In the genomic region with DNA sequence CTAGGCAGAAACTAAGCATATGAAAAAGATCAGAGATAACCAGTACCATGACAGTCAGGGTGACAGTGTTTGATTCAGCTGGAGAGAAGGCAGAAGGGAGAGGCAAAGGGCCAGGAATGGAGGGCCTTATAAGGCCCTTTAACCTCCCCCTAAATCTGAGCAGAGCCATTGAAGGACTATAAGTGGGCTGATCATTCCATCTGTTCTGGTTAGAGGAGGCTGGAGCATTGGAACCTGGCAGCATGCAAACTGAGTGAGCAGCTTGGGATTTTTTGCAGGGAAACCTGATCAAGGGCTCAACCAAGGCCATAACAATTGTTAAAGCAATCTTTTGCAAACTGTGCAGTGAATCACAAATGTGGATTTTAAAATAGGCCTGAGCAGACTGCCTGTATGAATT, we compare ENCODE assay signal across 25 cellular contexts.
DNase-seq lines count a peak whose midpoint lies in the region; TF ChIP-seq lines count a peak whose summit lies in the region.
"Had no signal": no experiment of that assay in that cellular context is flagged by ENCODE, and none has a peak within 500 bp of the region (broad histone marks: within the 10 kb centered on the region; RNA-seq: fewer than 3 reads in every experiment).

No MANE protein-coding gene starts in this region.

- no peak overlapping the region for H2AK5ac ChIP-seq in mesenchymal stem cell (ENCODE audit: low read length, severe bottlenecking)

- no peak for TF ChIP-seq CTCF in glutamatergic neuron (IDR thresholded peaks at IDR 0.05; ENCODE audit: partially characterized antibody, unreplicated experiment)

- H3K36me3 ChIP-seq in mesenchymal stem cell (ENCODE audit: control insufficient read depth in 1 of 2, insufficient read depth in 2 of 2, low read depth in 1 of 2, low read length in 2 of 2) = no peaks in the 10 kb centered on the region
- H3K36me3 ChIP-seq: SJSA1 had no signal

- H3K27me3 ChIP-seq in mesenchymal stem cell (ENCODE audit: control insufficient read depth in 1 of 2, insufficient read depth in 1 of 2, low read length in 2 of 2) = peaks cover 0 to 16% of the 10 kb centered on the region in 2 experiments
- H3K27me3 ChIP-seq: SJSA1 had no signal

- no peaks in the 10 kb centered on the region for H3K27me3 Mint-ChIP-seq in glutamatergic neuron (ENCODE audit: unreplicated experiment)

- peaks cover 2% of the 10 kb centered on the region for H3K9me3 ChIP-seq in mesenchymal stem cell (ENCODE audit: control insufficient read depth, low read length)
- H3K9me3 ChIP-seq: A549, SJSA1 had no signal

- no peak overlapping the region for H4K8ac ChIP-seq in mesenchymal stem cell (ENCODE audit: low read length)

- no peak overlapping the region for H3K27ac ChIP-seq in mesenchymal stem cell (ENCODE audit: low read length, poor library complexity, severe bottlenecking)
- H3K27ac ChIP-seq: A549, C4-2B, SJSA1 had no signal

- H3K9me3 Mint-ChIP-seq in glutamatergic neuron (ENCODE audit: unreplicated experiment) = peaks cover 2% of the 10 kb centered on the region
- H3K9me3 Mint-ChIP-seq: CD8-positive, alpha-beta T cell had no signal

- H3K4ac ChIP-seq in mesenchymal stem cell (ENCODE audit: low read depth in 1 of 2, low read length in 2 of 2) = no peak overlapping the region

- no peak overlapping the region for H3K14ac ChIP-seq in mesenchymal stem cell (ENCODE audit: low read length in 2 of 2)

- peaks cover 41% of the 10 kb centered on the region for H3K4me1 Mint-ChIP-seq in glutamatergic neuron (ENCODE audit: low read depth, unreplicated experiment)
- H3K4me1 Mint-ChIP-seq: B cell had no signal

- H3K9ac ChIP-seq in mesenchymal stem cell (ENCODE audit: low read length) = no peak overlapping the region

- DNase-seq in DMS 273 (lab: John Stamatoyannopoulos, UW; ENCODE audit: unreplicated experiment) (peak; percentile 78), NCI-H1694 treated with DMSO at 0.1 percent for 48 hours (lab: John Stamatoyannopoulos, UW) (peak; percentile 71), NCI-H69 (lab: John Stamatoyannopoulos, UW) (peak; percentile 86), glutamatergic neuron (no peak), H4 (ENCODE audit: low spot score) (no peak), mesenchymal stem cell (no peak), GDM1 (lab: John Stamatoyannopoulos, UW) (no peak)
- DNase-seq: Calu3; CD8-positive, alpha-beta T cell; GOT3; HCEC 1CT; KBM-7; MV-4-11; NCI-H1436 treated with DMSO at 0.1 percent for 48 hours; NCI-H2029; NCI-H345; NCI-H526; Right ventricle myocardium superior; RPMI8226; T-helper 2 cell had no signal

- H3K23ac ChIP-seq in mesenchymal stem cell (ENCODE audit: low read length in 2 of 2) = no peak overlapping the region

- H3K4me1 ChIP-seq in mesenchymal stem cell (ENCODE audit: control insufficient read depth, insufficient read depth, low read depth, low read length) = no peaks in the 10 kb centered on the region
- H3K4me1 ChIP-seq: A549, SJSA1 had no signal

- H3K79me1 ChIP-seq in mesenchymal stem cell (replicated peaks; ENCODE audit: low read length, poor library complexity, severe bottlenecking) = no peaks in the 10 kb centered on the region

- no peak overlapping the region for H3K4me2 ChIP-seq in mesenchymal stem cell (ENCODE audit: low read length, poor library complexity, severe bottlenecking)
- H3K4me2 ChIP-seq: A549 had no signal

- H2BK12ac ChIP-seq in mesenchymal stem cell (ENCODE audit: low read length in 2 of 2) = no peak overlapping the region

- H2AFZ ChIP-seq in mesenchymal stem cell (ENCODE audit: low read depth, low read length) = no peak overlapping the region

- no peak overlapping the region for H2BK15ac ChIP-seq in mesenchymal stem cell (ENCODE audit: low read depth, poor library complexity, severe bottlenecking)

- H3K4me3 ChIP-seq in mesenchymal stem cell (ENCODE audit: insufficient read depth in 1 of 2, low read depth in 1 of 2, low read length in 2 of 2) = no peak overlapping the region
- H3K4me3 ChIP-seq: A549, GM12878, SJSA1 had no signal

- H3K4me3 Mint-ChIP-seq in glutamatergic neuron (ENCODE audit: unreplicated experiment) = no peak overlapping the region
- H3K4me3 Mint-ChIP-seq: B cell; CD8-positive, alpha-beta T cell had no signal

- H3K36me3 Mint-ChIP-seq in glutamatergic neuron (ENCODE audit: unreplicated experiment) = no peaks in the 10 kb centered on the region
- H3K36me3 Mint-ChIP-seq: CD8-positive, alpha-beta T cell had no signal

- peak overlapping the region; percentile 23 for H3K27ac Mint-ChIP-seq in glutamatergic neuron (ENCODE audit: unreplicated experiment)
- H3K27ac Mint-ChIP-seq: B cell; CD8-positive, alpha-beta T cell had no signal

- H4K91ac ChIP-seq in mesenchymal stem cell (ENCODE audit: low read length) = no peak overlapping the region

- no peak overlapping the region for H2BK5ac ChIP-seq in mesenchymal stem cell (ENCODE audit: low read depth, low read length, poor library complexity, severe bottlenecking)

- no peak overlapping the region for H2BK120ac ChIP-seq in mesenchymal stem cell (ENCODE audit: low read depth, low read length)

- H3K18ac ChIP-seq in mesenchymal stem cell (ENCODE audit: low read depth in 1 of 2, low read length in 2 of 2) = no peak overlapping the region

Comparison
In these comparisons a context has a peak if more than half of its experiments do, and no peak if none do; other contexts are left out.
1. DNase-seq: peak in DMS 273 (single experiment), NCI-H1694 treated with DMSO at 0.1 percent for 48 hours (single experiment) and NCI-H69 (single experiment); none in glutamatergic neuron (single experiment), H4 (single experiment), mesenchymal stem cell (single experiment) and GDM1 (single experiment).